ENCODE assay signal across 11 cellular contexts in genomic region chr1:216804107-216804506, GRCh38.
"Had no signal": no experiment of that assay in that cellular context is flagged by ENCODE, and none has a peak within 500 bp of the region (broad histone marks: within the 10 kb centered on the region; RNA-seq: fewer than 3 reads in every experiment).

No MANE protein-coding gene starts in this region.

- H3K4me3 Mint-ChIP-seq: nephron progenitor cell had no signal

- H3K27ac ChIP-seq: adrenal gland, coronary artery, left lung had no signal

- H3K27me3 ChIP-seq: adrenal gland, left lung had no signal

- ATAC-seq: left lung had no signal

- H3K9me3 ChIP-seq: adrenal gland, left lung had no signal

- DNase-seq: activated CD4-positive, alpha-beta T cell treated with anti-CD3 and anti-CD28 coated beads, Interleukin-2, amount 50 U/mL, for 1 hour; activated CD4-positive, CD25-positive, alpha-beta regulatory T cell; activated naive CD4-positive, alpha-beta T cell treated with anti-CD3 and anti-CD28 coated beads, Interleukin-2, amount 50 U/mL, for 16 hours; adrenal gland; central memory CD4-positive, alpha-beta T cell; effector CD4-positive, alpha-beta T cell; islet precursor cell; left lung; nephron progenitor cell; stimulated activated CD4-positive, alpha-beta T cell treated with anti-CD3 and anti-CD28 coated beads, Interleukin-15, amount 100 ng/mL, for 24 hours had no signal

- H3K9me3 Mint-ChIP-seq: nephron progenitor cell had no signal

- H3K4me1 ChIP-seq: adrenal gland, left lung had no signal

- H3K36me3 ChIP-seq: adrenal gland, left lung had no signal

- H3K4me3 ChIP-seq: adrenal gland, coronary artery, left lung had no signal
